1 cellular context compared by ENCODE assay signal in the genomic region with DNA sequence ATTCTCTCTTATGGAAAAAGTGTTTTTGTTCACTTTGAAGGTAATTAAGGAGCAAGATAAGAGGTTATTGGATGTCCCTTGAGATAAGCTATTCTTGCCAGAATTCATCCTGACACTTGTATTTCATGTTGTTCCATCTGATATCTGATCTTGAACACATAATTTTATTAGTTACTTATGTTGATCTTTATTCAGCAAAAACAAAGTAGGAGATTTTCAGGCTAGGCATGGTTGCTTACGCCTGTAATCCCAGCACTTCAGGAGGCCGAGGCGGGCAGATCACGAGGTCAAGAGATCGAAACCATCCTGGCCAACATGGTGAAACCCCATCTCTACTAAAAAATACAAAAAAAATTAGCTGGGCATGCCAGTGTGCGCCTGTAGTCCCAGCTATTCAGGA. TPM values are rescaled to one million over a fixed set of nuclear protein-coding genes. Genes with fewer than 3 reads are reported as not detected.
"Had no signal": no experiment of that assay in that cellular context is flagged by ENCODE, and none has a peak within 500 bp of the region (broad histone marks: within the 10 kb centered on the region; RNA-seq: fewer than 3 reads in every experiment).

No MANE protein-coding gene starts in this region.

RNA-seq across cellular contexts. Expression of gene STK32A, which starts 8.4 kb away (rescaled TPM):
- polyA plus RNA-seq: naive thymus-derived CD8-positive, alpha-beta T cell had no signal
